ENCODE assay signal across 22 cellular contexts in genomic region chr1:170156594-170156993, GRCh38. TPM values are rescaled to one million over a fixed set of nuclear protein-coding genes. Genes with fewer than 3 reads are reported as not detected.
"Had no signal": no experiment of that assay in that cellular context is flagged by ENCODE, and none has a peak within 500 bp of the region (broad histone marks: within the 10 kb centered on the region; RNA-seq: fewer than 3 reads in every experiment).

No MANE protein-coding gene starts in this region.

- H3K4me1 Mint-ChIP-seq: activated naive CD4-positive, alpha-beta T cell treated with anti-CD3 and anti-CD28 coated beads, Interleukin-2, amount 50 U/mL, for 24 hours had no signal

- H3K27ac ChIP-seq: breast epithelium, Peyer's patch had no signal

- DNase-seq: activated CD4-positive, alpha-beta T cell treated with anti-CD3 and anti-CD28 coated beads for 4 hours; activated CD8-positive, alpha-beta memory T cell treated with anti-CD3 and anti-CD28 coated beads, Interleukin-2, amount 50 U/mL, for 4 hours; activated CD8-positive, alpha-beta T cell treated with anti-CD3 and anti-CD28 coated beads for 36 hours; activated T-cell treated with anti-CD3 and anti-CD28 coated beads, Interleukin-2, amount 50 U/mL, for 1 hour; aorta; caudate nucleus; MG63; MV-4-11; NCI-H1436; NCI-H1694 treated with DMSO at 0.1 percent for 48 hours; NCI-H2029 treated with DMSO at 0.1 percent for 48 hours; NCI-H510A treated with DMSO at 0.1 percent for 48 hours; NCI-H774; NK-92 treated with Interleukin-12 subunit alpha and Interleukin-12 subunit beta, amount 100 ng/mL, for 24 hours; Peyer's patch; SHP77 had no signal

- H3K36me3 ChIP-seq: breast epithelium, MG63, Peyer's patch had no signal

- H3K27ac Mint-ChIP-seq: activated CD8-positive, alpha-beta T cell treated with anti-CD3 and anti-CD28 coated beads for 36 hours; activated naive CD4-positive, alpha-beta T cell treated with anti-CD3 and anti-CD28 coated beads, Interleukin-2, amount 50 U/mL, for 24 hours; T-helper 1 cell treated with Interleukin-12 subunit alpha and Interleukin-12 subunit beta and Interleukin-4 antibody, amounts not matched to agents 30 μg/mL and 1 μg/mL, for 36 hours had no signal

- H3K9me3 ChIP-seq: MG63, Peyer's patch had no signal

- H3K4me3 Mint-ChIP-seq: activated CD8-positive, alpha-beta T cell treated with anti-CD3 and anti-CD28 coated beads for 36 hours; activated naive CD4-positive, alpha-beta T cell treated with anti-CD3 and anti-CD28 coated beads, Interleukin-2, amount 50 U/mL, for 24 hours; T-helper 1 cell treated with Interleukin-12 subunit alpha and Interleukin-12 subunit beta and Interleukin-4 antibody, amounts not matched to agents 30 μg/mL and 1 μg/mL, for 36 hours had no signal

- H3K4me1 ChIP-seq: breast epithelium, Peyer's patch had no signal

- H3K4me3 ChIP-seq: breast epithelium, MG63, Peyer's patch had no signal

- H3K9me3 Mint-ChIP-seq: T-helper 1 cell treated with Interleukin-12 subunit alpha and Interleukin-12 subunit beta and Interleukin-4 antibody, amounts not matched to agents 30 μg/mL and 1 μg/mL, for 36 hours had no signal

- H3K27me3 ChIP-seq: breast epithelium, MG63, Peyer's patch had no signal

- ATAC-seq: activated CD4-positive, CD25-positive, alpha-beta regulatory T cell treated with anti-CD3 and anti-CD28 coated beads, Interleukin-2, amount 50 U/mL, for 24 hours; activated CD8-positive, alpha-beta T cell treated with anti-CD3 and anti-CD28 coated beads for 36 hours had no signal

RNA-seq across cellular contexts. Expression of gene NTMT2, which starts 10.8 kb away (rescaled TPM):
- total RNA-seq: activated CD8-positive, alpha-beta T cell treated with anti-CD3 and anti-CD28 coated beads for 36 hours; aorta; breast epithelium; chondrocyte; Peyer's patch; SK-MEL-5 had no signal
- polyA plus RNA-seq: aorta had no signal
